Comparison of ENCODE assay signal across 1 cellular context in the genomic region with DNA sequence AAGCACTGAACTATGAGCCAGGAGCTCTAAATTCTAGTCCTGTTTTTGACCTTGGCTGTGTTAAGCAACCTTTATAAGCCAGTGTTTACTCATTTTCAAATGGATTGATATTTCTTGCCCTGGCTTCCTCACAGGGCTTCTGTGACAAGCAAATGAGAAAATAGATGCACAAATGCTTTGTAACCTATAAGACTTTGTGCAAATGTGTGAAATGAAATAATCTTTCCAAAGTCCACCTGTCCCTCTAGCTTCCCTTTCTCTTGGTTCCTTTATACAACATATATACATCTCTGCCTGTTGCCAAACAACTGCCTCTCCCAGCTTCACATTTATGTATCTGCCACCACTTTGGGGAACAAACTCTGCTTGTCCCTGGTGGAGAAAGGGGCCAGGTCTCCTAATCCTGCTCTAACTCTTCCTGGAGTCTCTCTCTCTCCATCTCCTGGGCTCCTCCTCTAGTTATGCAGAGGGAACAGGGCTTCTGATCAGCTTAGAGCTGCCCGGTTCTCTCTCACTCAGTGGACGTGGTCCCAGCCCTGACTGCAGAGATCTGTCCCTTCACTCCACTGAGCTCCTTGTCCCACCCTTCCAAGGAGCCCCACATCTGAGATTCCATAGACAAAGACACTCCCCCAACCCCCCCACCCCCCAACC.
TF ChIP-seq lines count a peak whose summit lies in the region.

No MANE protein-coding gene starts in this region.

TF ChIP-seq in A549, 52 proteins besides CTCF, POLR2A, EP300 and RAD21 (continued from another document):
- TF ChIP-seq ATOH8 (CRISPR knock-in tag; IDR thresholded peaks at IDR 0.05; ENCODE audit: low read depth) (no peak), FOSL2 (IDR thresholded peaks at IDR 0.05) (no peak), FOSL2 (CRISPR knock-in tag; IDR thresholded peaks at IDR 0.05) (no peak), ZNF302 (CRISPR knock-in tag; IDR thresholded peaks at IDR 0.05) (no peak), PHF8 (IDR thresholded peaks at IDR 0.05; ENCODE audit: borderline replicate concordance, low read depth) (no peak), HES2 (IDR thresholded peaks at IDR 0.05) (no peak), NFE2L2 (conservative IDR thresholded peaks at IDR 0.05; ENCODE audit: low read length) (no peak), FOSB (CRISPR knock-in tag; IDR thresholded peaks at IDR 0.05) (peak; percentile 56; the same call in 1 of the 2 replicates), RFX5 (IDR thresholded peaks at IDR 0.05) (no peak), MAZ (IDR thresholded peaks at IDR 0.05; ENCODE audit: borderline replicate concordance, low read depth, low read length) (0 out of 2 replicates have a peak, but pooled peaks have one; percentile 54), EHF (CRISPR knock-in tag; IDR thresholded peaks at IDR 0.05) (no peak), HOXB13 (CRISPR knock-in tag; IDR thresholded peaks at IDR 0.05; ENCODE audit: low read depth) (no peak), BHLHE40 (IDR thresholded peaks at IDR 0.05; ENCODE audit: low read depth, low read length) (no peak), HDAC2 (IDR thresholded peaks at IDR 0.05) (no peak), TFCP2L1 (CRISPR knock-in tag; IDR thresholded peaks at IDR 0.05) (no peak)
- TF ChIP-seq, protein P1, sequence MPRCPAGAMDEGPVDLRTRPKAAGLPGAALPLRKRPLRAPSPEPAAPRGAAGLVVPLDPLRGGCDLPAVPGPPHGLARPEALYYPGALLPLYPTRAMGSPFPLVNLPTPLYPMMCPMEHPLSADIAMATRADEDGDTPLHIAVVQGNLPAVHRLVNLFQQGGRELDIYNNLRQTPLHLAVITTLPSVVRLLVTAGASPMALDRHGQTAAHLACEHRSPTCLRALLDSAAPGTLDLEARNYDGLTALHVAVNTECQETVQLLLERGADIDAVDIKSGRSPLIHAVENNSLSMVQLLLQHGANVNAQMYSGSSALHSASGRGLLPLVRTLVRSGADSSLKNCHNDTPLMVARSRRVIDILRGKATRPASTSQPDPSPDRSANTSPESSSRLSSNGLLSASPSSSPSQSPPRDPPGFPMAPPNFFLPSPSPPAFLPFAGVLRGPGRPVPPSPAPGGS (IDR thresholded peaks at IDR 0.05): no peak
- TF ChIP-seq, protein P2, sequence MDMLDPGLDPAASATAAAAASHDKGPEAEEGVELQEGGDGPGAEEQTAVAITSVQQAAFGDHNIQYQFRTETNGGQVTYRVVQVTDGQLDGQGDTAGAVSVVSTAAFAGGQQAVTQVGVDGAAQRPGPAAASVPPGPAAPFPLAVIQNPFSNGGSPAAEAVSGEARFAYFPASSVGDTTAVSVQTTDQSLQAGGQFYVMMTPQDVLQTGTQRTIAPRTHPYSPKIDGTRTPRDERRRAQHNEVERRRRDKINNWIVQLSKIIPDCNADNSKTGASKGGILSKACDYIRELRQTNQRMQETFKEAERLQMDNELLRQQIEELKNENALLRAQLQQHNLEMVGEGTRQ (IDR thresholded peaks at IDR 0.05): no peak
- TF ChIP-seq, protein P3, sequence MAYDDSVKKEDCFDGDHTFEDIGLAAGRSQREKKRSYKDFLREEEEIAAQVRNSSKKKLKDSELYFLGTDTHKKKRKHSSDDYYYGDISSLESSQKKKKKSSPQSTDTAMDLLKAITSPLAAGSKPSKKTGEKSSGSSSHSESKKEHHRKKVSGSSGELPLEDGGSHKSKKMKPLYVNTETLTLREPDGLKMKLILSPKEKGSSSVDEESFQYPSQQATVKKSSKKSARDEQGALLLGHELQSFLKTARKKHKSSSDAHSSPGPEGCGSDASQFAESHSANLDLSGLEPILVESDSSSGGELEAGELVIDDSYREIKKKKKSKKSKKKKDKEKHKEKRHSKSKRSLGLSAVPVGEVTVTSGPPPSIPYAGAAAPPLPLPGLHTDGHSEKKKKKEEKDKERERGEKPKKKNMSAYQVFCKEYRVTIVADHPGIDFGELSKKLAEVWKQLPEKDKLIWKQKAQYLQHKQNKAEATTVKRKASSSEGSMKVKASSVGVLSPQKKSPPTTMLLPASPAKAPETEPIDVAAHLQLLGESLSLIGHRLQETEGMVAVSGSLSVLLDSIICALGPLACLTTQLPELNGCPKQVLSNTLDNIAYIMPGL (CRISPR knock-in tag; IDR thresholded peaks at IDR 0.05; ENCODE audit: borderline replicate concordance): no peak
